1 cellular context compared by ENCODE assay signal in genomic region chr6:156045416-156045815, GRCh38.
TF ChIP-seq lines count a peak whose summit lies in the region.

No MANE protein-coding gene starts in this region.

TF ChIP-seq in WTC11, 78 proteins besides CTCF, POLR2A, EP300 and RAD21:
- no peak for TF ChIP-seq AFF4 (CRISPR knock-in tag; IDR thresholded peaks at IDR 0.05; ENCODE audit: borderline replicate concordance)
- TF ChIP-seq ATF6 (CRISPR knock-in tag; IDR thresholded peaks at IDR 0.05), result no peak
- TF ChIP-seq GABPB1 (CRISPR knock-in tag; IDR thresholded peaks at IDR 0.05), result no peak
TF ChIP-seq in WTC11: peak in this region for 0.
